ENCODE assay signal across 18 cellular contexts in the genomic region with DNA sequence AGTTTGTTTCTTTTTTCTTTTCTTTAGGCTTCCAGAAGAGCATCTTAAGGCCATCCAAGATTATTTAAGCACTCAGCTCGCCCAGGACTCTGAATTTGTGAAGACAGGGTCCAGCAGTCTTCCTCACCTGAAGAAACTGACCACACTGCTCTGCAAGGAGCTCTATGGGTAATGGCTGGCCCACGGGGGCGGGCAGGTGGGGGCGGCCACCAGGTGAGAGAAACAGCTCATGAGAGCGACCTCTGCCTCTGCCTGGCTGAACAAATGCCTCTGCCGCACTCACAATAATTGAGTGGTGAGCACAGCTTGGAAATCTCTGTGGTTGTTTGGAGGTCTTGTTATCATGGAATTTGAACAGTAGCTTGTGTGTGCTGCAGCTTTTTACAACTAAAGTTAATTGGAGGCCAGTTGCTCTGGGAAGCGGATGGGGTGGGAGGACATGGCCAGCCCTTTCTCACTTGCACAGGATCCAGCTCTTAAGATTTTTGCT.
DNase-seq lines count a peak whose midpoint lies in the region; ATAC-seq and TF ChIP-seq lines count a peak whose summit lies in the region.
"Had no signal": no experiment of that assay in that cellular context is flagged by ENCODE, and none has a peak within 500 bp of the region (broad histone marks: within the 10 kb centered on the region; RNA-seq: fewer than 3 reads in every experiment).

No MANE protein-coding gene starts in this region.

- no peak for TF ChIP-seq POLR2A in lower leg skin (IDR thresholded peaks at IDR 0.05)

- no peaks in the 10 kb centered on the region for H3K27me3 Mint-ChIP-seq in activated naive CD4-positive, alpha-beta T cell treated with anti-CD3 and anti-CD28 coated beads, Interleukin-2, amount 10 ng/mL, durations not matched to agents 7 days and 5 days
- peaks cover 0 to 10% (median 10%) of the 10 kb centered on the region in 3 donors for H3K27me3 Mint-ChIP-seq in immature natural killer cell (ENCODE audit: low read depth in 3 of 3)
- H3K27me3 Mint-ChIP-seq in stimulated activated memory B cell treated with anti-CD40 and anti-IgM and Interleukin-4, amounts not matched to agents 10 μg/mL and 1 μg/mL and 100 μg/mL, for 72 hours, result no peaks in the 10 kb centered on the region

- intact Hi-C loops in lower leg skin (cut with DNase I; ENCODE audit: low total_unique reads), result no loop called here

- DNase-seq in activated naive CD4-positive, alpha-beta T cell treated with anti-CD3 and anti-CD28 coated beads, Interleukin-2, amount 10 ng/mL, durations not matched to agents 7 days and 5 days, result no peak
- DNase-seq in activated naive CD4-positive, alpha-beta T cell treated with Interleukin-2 at 50 U/mL for 16 hours, result no peak
- DNase-seq in immature natural killer cell (no peak), ecto neural progenitor cell (ENCODE audit: low spot score) (no peak), lower leg skin (ENCODE audit: low spot score in 2 of 2) (no peak)
- DNase-seq in stimulated activated CD4-positive, alpha-beta T cell treated with anti-CD3 and anti-CD28 coated beads, Interleukin-4, amount 100 ng/mL, for 1 hour, result no peak
- DNase-seq: activated CD8-positive, alpha-beta memory T cell treated with anti-CD3 and anti-CD28 coated beads, Interleukin-2, amount 50 U/mL, for 4 hours; adrenal gland; Calu3; effector CD4-positive, alpha-beta T cell; head of caudate nucleus; MG63; NCI-H1694 treated with DMSO at 0.1 percent for 48 hours; right cardiac atrium had no signal

- peak overlapping the region; percentile 13; the same call in 1 of the 2 replicates for H3K27ac ChIP-seq in VCaP
- H3K27ac ChIP-seq: adrenal gland, cardiac muscle cell had no signal

- H3K9me3 Mint-ChIP-seq in activated naive CD4-positive, alpha-beta T cell treated with anti-CD3 and anti-CD28 coated beads, Interleukin-2, amount 10 ng/mL, durations not matched to agents 7 days and 5 days, result peaks cover 4% of the 10 kb centered on the region
- no peaks in the 10 kb centered on the region for H3K9me3 Mint-ChIP-seq in immature natural killer cell
- H3K9me3 Mint-ChIP-seq in stimulated activated memory B cell treated with anti-CD40 and anti-IgM and Interleukin-4, amounts not matched to agents 10 μg/mL and 1 μg/mL and 100 μg/mL, for 72 hours, result peaks cover 2% of the 10 kb centered on the region

- peaks cover 75% of the 10 kb centered on the region for H3K36me3 Mint-ChIP-seq in activated naive CD4-positive, alpha-beta T cell treated with anti-CD3 and anti-CD28 coated beads, Interleukin-2, amount 10 ng/mL, durations not matched to agents 7 days and 5 days
- peaks cover 33 to 62% (median 42%) of the 10 kb centered on the region in 3 donors for H3K36me3 Mint-ChIP-seq in immature natural killer cell
- peaks cover 81% of the 10 kb centered on the region for H3K36me3 Mint-ChIP-seq in stimulated activated memory B cell treated with anti-CD40 and anti-IgM and Interleukin-4, amounts not matched to agents 10 μg/mL and 1 μg/mL and 100 μg/mL, for 72 hours

- peak overlapping the region; percentile 73 for H3K27ac Mint-ChIP-seq in activated naive CD4-positive, alpha-beta T cell treated with anti-CD3 and anti-CD28 coated beads, Interleukin-2, amount 10 ng/mL, durations not matched to agents 7 days and 5 days
- H3K27ac Mint-ChIP-seq in immature natural killer cell, result peak overlapping the region; percentile 57 to 87 (median 82)
- H3K27ac Mint-ChIP-seq in stimulated activated memory B cell treated with anti-CD40 and anti-IgM and Interleukin-4, amounts not matched to agents 10 μg/mL and 1 μg/mL and 100 μg/mL, for 72 hours, result peak overlapping the region; percentile 84

- no peak for ATAC-seq in stimulated activated memory B cell treated with anti-CD40 and anti-IgM and Interleukin-4, amounts not matched to agents 10 μg/mL and 1 μg/mL and 100 μg/mL, for 72 hours
- ATAC-seq: HepG2, right cardiac atrium had no signal

- 73 to 85% methylated on average over 7 of the region's 7 CpGs for WGBS in lower leg skin, 2 donors

- TF ChIP-seq CTCF in VCaP (conservative IDR thresholded peaks at IDR 0.05), result no peak
- no peak for TF ChIP-seq CTCF in lower leg skin (IDR thresholded peaks at IDR 0.05)

- no peak overlapping the region for H3K4me3 ChIP-seq in lower leg skin (ENCODE audit: low read depth, poor library complexity, severe bottlenecking)
- H3K4me3 ChIP-seq: adrenal gland, cardiac muscle cell, MG63 had no signal

- CTCF ChIA-PET in activated naive CD4-positive, alpha-beta T cell treated with anti-CD3 and anti-CD28 coated beads, Interleukin-2, amount 10 ng/mL, durations not matched to agents 7 days and 5 days (lab: Charles Lee), result interaction anchor here (0.5 kb wide), 1 partner anchor 518 kb away, joined by 3 read pairs; no protein-coding TSS in a partner anchor

- no peak overlapping the region for H3K4me3 Mint-ChIP-seq in activated naive CD4-positive, alpha-beta T cell treated with anti-CD3 and anti-CD28 coated beads, Interleukin-2, amount 10 ng/mL, durations not matched to agents 7 days and 5 days
- H3K4me3 Mint-ChIP-seq in immature natural killer cell, result peak overlapping the region in 4 of 5 donors; percentile 14 to 55 (median 18)
- H3K4me3 Mint-ChIP-seq in stimulated activated memory B cell treated with anti-CD40 and anti-IgM and Interleukin-4, amounts not matched to agents 10 μg/mL and 1 μg/mL and 100 μg/mL, for 72 hours, result no peak overlapping the region

- peaks cover 25% of the 10 kb centered on the region for H3K4me1 Mint-ChIP-seq in activated naive CD4-positive, alpha-beta T cell treated with anti-CD3 and anti-CD28 coated beads, Interleukin-2, amount 10 ng/mL, durations not matched to agents 7 days and 5 days
- H3K4me1 Mint-ChIP-seq in immature natural killer cell, result peaks cover 57 to 60% of the 10 kb centered on the region in 2 donors
- peaks cover 28% of the 10 kb centered on the region for H3K4me1 Mint-ChIP-seq in stimulated activated memory B cell treated with anti-CD40 and anti-IgM and Interleukin-4, amounts not matched to agents 10 μg/mL and 1 μg/mL and 100 μg/mL, for 72 hours

Comparison
In these comparisons a context has a peak if more than half of its experiments do, and no peak if none do; other contexts are left out.
1. H3K4me3 Mint-ChIP-seq: peak in immature natural killer cell (4 of 5); none in activated naive CD4-positive, alpha-beta T cell treated with anti-CD3 and anti-CD28 coated beads, Interleukin-2, amount 10 ng/mL, durations not matched to agents 7 days and 5 days (single experiment) and stimulated activated memory B cell treated with anti-CD40 and anti-IgM and Interleukin-4, amounts not matched to agents 10 μg/mL and 1 μg/mL and 100 μg/mL, for 72 hours (single experiment).
2. Peak in every context shown above with its lines, with median percentiles within 50 percentile points of each other: H3K27ac Mint-ChIP-seq.